1 cellular context compared by ENCODE assay signal in genomic region chr12:6635375-6635855, GRCh38.
TF ChIP-seq lines count a peak whose summit lies in the region.

No MANE protein-coding gene starts in this region.

TF ChIP-seq in HEK293T, 16 proteins besides CTCF, POLR2A, EP300 and RAD21:
- TF ChIP-seq ZNF384 (IDR thresholded peaks at IDR 0.05) = no peak
- TF ChIP-seq L3MBTL2 (conservative IDR thresholded peaks at IDR 0.05) = no peak
- no peak for TF ChIP-seq PKNOX1 (IDR thresholded peaks at IDR 0.05)
- TF ChIP-seq NFRKB (IDR thresholded peaks at IDR 0.05) = no peak
- TF ChIP-seq ELF4 (IDR thresholded peaks at IDR 0.05) = no peak
- no peak for TF ChIP-seq FOXM1 (IDR thresholded peaks at IDR 0.05; ENCODE audit: borderline replicate concordance)
- no peak for TF ChIP-seq TARDBP (IDR thresholded peaks at IDR 0.05)
- TF ChIP-seq LEF1 (IDR thresholded peaks at IDR 0.05; ENCODE audit: borderline replicate concordance) = no peak
- no peak for TF ChIP-seq SUZ12 (IDR thresholded peaks at IDR 0.05)
- TF ChIP-seq HDGF (IDR thresholded peaks at IDR 0.05; ENCODE audit: borderline replicate concordance) = no peak
- TF ChIP-seq CTBP1 (IDR thresholded peaks at IDR 0.05; ENCODE audit: borderline replicate concordance) = no peak
- no peak for TF ChIP-seq SP1 (IDR thresholded peaks at IDR 0.05)
- no peak for TF ChIP-seq FOXA1 (IDR thresholded peaks at IDR 0.05)
- TF ChIP-seq ARNT (IDR thresholded peaks at IDR 0.05) = no peak
- TF ChIP-seq FOXK2 (IDR thresholded peaks at IDR 0.05) = no peak
- TF ChIP-seq BHLHE40 (IDR thresholded peaks at IDR 0.05; ENCODE audit: borderline replicate concordance) = no peak
